In the genomic region with DNA sequence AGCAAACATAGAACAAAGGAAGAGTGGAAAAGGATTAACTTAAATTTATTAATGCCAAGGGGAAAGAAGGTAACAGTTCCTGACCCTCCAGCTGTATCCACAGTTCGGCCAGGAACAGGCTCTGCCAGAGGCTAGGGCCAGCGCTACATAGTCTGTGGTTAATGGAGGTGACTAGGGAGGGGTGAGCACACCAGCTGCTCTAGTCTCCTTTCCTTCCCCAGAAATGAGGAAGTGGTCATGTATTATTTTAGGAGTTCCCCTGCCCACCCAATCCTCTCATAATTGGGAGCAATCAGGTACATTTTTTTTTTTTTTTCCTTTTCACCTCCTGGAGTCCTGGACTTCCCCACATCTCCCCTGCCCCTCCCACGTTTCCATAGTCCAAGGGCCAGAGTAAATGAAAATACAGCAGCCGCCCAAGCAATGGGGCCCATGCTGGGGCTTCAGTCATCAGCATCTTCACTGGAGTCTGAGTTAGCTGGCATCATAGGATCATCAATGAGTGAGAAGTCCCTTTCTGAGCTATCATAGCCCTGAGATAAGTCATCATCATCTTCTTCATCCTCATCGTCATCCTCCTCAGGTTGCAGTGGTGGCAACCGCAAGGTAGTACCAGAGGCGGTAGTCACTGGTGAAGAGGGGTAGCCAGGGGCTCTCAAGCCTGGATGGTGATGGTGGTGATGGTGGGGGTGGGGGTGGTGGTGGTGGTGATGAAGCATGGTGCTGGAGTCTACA, we compare ENCODE assay signal across 7 cellular contexts. TPM values are rescaled to one million over a fixed set of nuclear protein-coding genes. Genes with fewer than 3 reads are reported as not detected.
DNase-seq lines count a peak whose midpoint lies in the region; ATAC-seq and TF ChIP-seq lines count a peak whose summit lies in the region.

No MANE protein-coding gene starts in this region.

- intact Hi-C loops in adrenal gland (cut with DNase I): no loop called here

- no peak for TF ChIP-seq POLR2A in adrenal gland (IDR thresholded peaks at IDR 0.05)

- peaks cover 35% of the 10 kb centered on the region for H3K79me2 ChIP-seq in Loucy (ENCODE audit: insufficient read depth, low read length)

- ATAC-seq in GM18511 (IDR thresholded peaks at IDR 0.05; ENCODE audit: unreplicated experiment): peak; percentile 39
- ATAC-seq in GM18870 (IDR thresholded peaks at IDR 0.05; ENCODE audit: unreplicated experiment): no peak
- no peak for ATAC-seq in GM18498 (IDR thresholded peaks at IDR 0.05; ENCODE audit: unreplicated experiment)

- H4K20me1 ChIP-seq in Loucy (ENCODE audit: insufficient read depth, low read length, poor library complexity, severe bottlenecking): peaks cover 32% of the 10 kb centered on the region

- H3K9me2 ChIP-seq in Loucy (replicated peaks; ENCODE audit: low read depth, low read length): no peaks in the 10 kb centered on the region

- DNase-seq in adrenal gland (no peak), pons (ENCODE audit: low spot score) (peak; percentile 10), NCI-H2081 treated with DMSO at 0.1 percent for 48 hours (lab: John Stamatoyannopoulos, UW) (no peak)

- H2AFZ ChIP-seq in Loucy (ENCODE audit: low read length): no peak overlapping the region

- TF ChIP-seq CTCF in Loucy (conservative IDR thresholded peaks at IDR 0.05; ENCODE audit: low read length): no peak
- TF ChIP-seq CTCF in adrenal gland (IDR thresholded peaks at IDR 0.05): no peak

- peaks cover 27% of the 10 kb centered on the region for H3K4me1 ChIP-seq in Loucy (ENCODE audit: insufficient read depth, low read length, poor library complexity, severe bottlenecking)
- peaks cover 5 to 15% of the 10 kb centered on the region in 2 donors for H3K4me1 ChIP-seq in adrenal gland (replicated peaks in 1 of 2)

- H3K27me3 ChIP-seq in Loucy (ENCODE audit: insufficient read depth, low read length, poor library complexity, severe bottlenecking) (no peaks in the 10 kb centered on the region), adrenal gland (no peaks in the 10 kb centered on the region)

- H3K4me3 ChIP-seq in Loucy (ENCODE audit: low read length, poor library complexity, severe bottlenecking): peak overlapping the region; percentile 85
- no peak overlapping the region for H3K4me3 ChIP-seq in adrenal gland

- H3K4me2 ChIP-seq in Loucy (ENCODE audit: low read depth, low read length, poor library complexity, severe bottlenecking): peak overlapping the region; percentile 71

- WGBS in adrenal gland, 4 donors: 84 to 91% (median 85%) methylated on average over 7 of the region's 7 CpGs

- H3F3A ChIP-seq in Loucy (ENCODE audit: low read depth): no peaks in the 10 kb centered on the region

- H3K9me3 ChIP-seq in Loucy (ENCODE audit: insufficient read depth, low read depth, low read length) (no peaks in the 10 kb centered on the region), adrenal gland (replicated peaks in 1 of 3) (no peaks in the 10 kb centered on the region)

- H3K36me3 ChIP-seq in Loucy (ENCODE audit: insufficient read depth, low read length) (peaks cover 14% of the 10 kb centered on the region; the same call in 1 of the 2 replicates), adrenal gland (replicated peaks in 1 of 2) (peaks cover 0 to 29% of the 10 kb centered on the region in 2 donors)

- H3K27ac ChIP-seq in adrenal gland: peak overlapping the region; percentile 22 to 92 (median 91)

- peak overlapping the region; percentile 95 for H3K9ac ChIP-seq in Loucy (ENCODE audit: low read depth, low read length, poor library complexity, severe bottlenecking)

RNA-seq across cellular contexts. Expression of a gene that starts 1.5 kb away (rescaled TPM):
- total RNA-seq in adrenal gland: 10 to 100 TPM; 39.2 to 51.6 (median 47.9) TPM
- 10 to 100 TPM; 45.8 to 69.8 (median 50.4) TPM for polyA plus RNA-seq in adrenal gland
